Comparison of ENCODE assay signal across 12 cellular contexts in the genomic region with DNA sequence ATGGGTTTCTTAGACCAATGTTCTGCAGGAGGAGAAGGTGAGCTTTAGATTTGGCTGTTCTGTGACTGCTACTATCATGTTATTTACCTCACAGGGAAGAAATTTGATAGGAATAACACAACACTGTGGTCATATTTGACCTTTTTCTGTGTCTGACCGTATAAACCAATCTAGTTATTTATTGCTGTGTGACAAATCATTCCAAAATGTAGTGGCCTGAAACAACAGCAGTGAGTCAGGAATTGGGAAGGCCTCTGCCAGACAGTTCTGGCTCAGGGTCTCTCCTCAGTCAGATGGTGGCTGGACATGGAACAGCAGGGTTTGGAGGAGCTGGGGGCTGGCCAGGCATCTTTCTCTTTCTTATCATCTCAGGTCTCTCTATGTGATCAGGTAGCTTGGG. TPM values are rescaled to one million over a fixed set of nuclear protein-coding genes. Genes with fewer than 3 reads are reported as not detected.
DNase-seq lines count a peak whose midpoint lies in the region; ATAC-seq, FAIRE-seq and TF ChIP-seq lines count a peak whose summit lies in the region.
"Had no signal": no experiment of that assay in that cellular context is flagged by ENCODE, and none has a peak within 500 bp of the region (broad histone marks: within the 10 kb centered on the region; RNA-seq: fewer than 3 reads in every experiment).

No MANE protein-coding gene starts in this region.

- no peaks in the 10 kb centered on the region for H4K20me1 ChIP-seq in hepatocyte (ENCODE audit: insufficient read depth, poor library complexity, severe bottlenecking)

- intact Hi-C loops in activated CD4-positive, alpha-beta memory T cell treated with anti-CD3 and anti-CD28 coated beads for 36 hours (cut with micrococcal nuclease), result no loop called here

- H3K27ac ChIP-seq in hepatocyte, result no peak overlapping the region

- no peaks in the 10 kb centered on the region for H3K27me3 Mint-ChIP-seq in stimulated activated naive CD8-positive, alpha-beta T cell treated with anti-CD3 and anti-CD28 coated beads, Interleukin-15, Interleukin-2, amounts not matched to agents 100 ng/mL and 50 ng/mL, for 24 hours
- no peaks in the 10 kb centered on the region for H3K27me3 Mint-ChIP-seq in activated CD4-positive, alpha-beta memory T cell treated with anti-CD3 and anti-CD28 coated beads for 36 hours

- no peaks in the 10 kb centered on the region for H3K27me3 ChIP-seq in hepatocyte

- H3K9me3 Mint-ChIP-seq in stimulated activated naive CD8-positive, alpha-beta T cell treated with anti-CD3 and anti-CD28 coated beads, Interleukin-15, Interleukin-2, amounts not matched to agents 100 ng/mL and 50 ng/mL, for 24 hours, result peaks cover 9% of the 10 kb centered on the region
- peaks cover 18% of the 10 kb centered on the region for H3K9me3 Mint-ChIP-seq in activated CD4-positive, alpha-beta memory T cell treated with anti-CD3 and anti-CD28 coated beads for 36 hours

- H3K9me3 ChIP-seq in hepatocyte (ENCODE audit: low read depth), result no peaks in the 10 kb centered on the region

- H3K79me2 ChIP-seq in hepatocyte, result no peaks in the 10 kb centered on the region

- H3K4me3 ChIP-seq in foreskin fibroblast (ENCODE audit: low read depth in 1 of 2, low read length in 2 of 2), result no peak overlapping the region
- no peak overlapping the region for H3K4me3 ChIP-seq in hepatocyte

- no peak overlapping the region for H2AFZ ChIP-seq in hepatocyte

- 72% methylated on average over 1 of the region's 1 CpG for WGBS in hepatocyte (ENCODE audit: low lambda C conversion rate, missing lambda C conversion rate)

- peak overlapping the region; percentile 43 for H3K4me3 Mint-ChIP-seq in stimulated activated naive CD8-positive, alpha-beta T cell treated with anti-CD3 and anti-CD28 coated beads, Interleukin-15, Interleukin-2, amounts not matched to agents 100 ng/mL and 50 ng/mL, for 24 hours
- H3K4me3 Mint-ChIP-seq in activated CD4-positive, alpha-beta memory T cell treated with anti-CD3 and anti-CD28 coated beads for 36 hours, result no peak overlapping the region
- H3K4me3 Mint-ChIP-seq: endodermal cell had no signal

- no peaks in the 10 kb centered on the region for H3K36me3 ChIP-seq in hepatocyte (replicated peaks; ENCODE audit: insufficient read depth, low read depth)

- CTCF ChIA-PET in activated CD4-positive, alpha-beta memory T cell treated with anti-CD3 and anti-CD28 coated beads for 36 hours (lab: Charles Lee), result interaction anchor here (0.9 to 2.2 kb wide), 3 partner anchors 20 to 89 kb away, joined by 4 to 8 read pairs (median 7); no protein-coding TSS in a partner anchor

- TF ChIP-seq CTCF in foreskin fibroblast (IDR thresholded peaks at IDR 0.05; ENCODE audit: low read depth, low read length) (no peak), hepatocyte (IDR thresholded peaks at IDR 0.05; ENCODE audit: poor library complexity) (no peak)

- ATAC-seq in stimulated activated naive CD8-positive, alpha-beta T cell treated with anti-CD3 and anti-CD28 coated beads, Interleukin-15, Interleukin-2, amounts not matched to agents 100 U/mL and 50 U/mL, for 24 hours, result no peak
- ATAC-seq: Right ventricle myocardium inferior had no signal

- H3K4me1 Mint-ChIP-seq in stimulated activated naive CD8-positive, alpha-beta T cell treated with anti-CD3 and anti-CD28 coated beads, Interleukin-15, Interleukin-2, amounts not matched to agents 100 ng/mL and 50 ng/mL, for 24 hours (ENCODE audit: low read depth), result peaks cover 93% of the 10 kb centered on the region
- peaks cover 94% of the 10 kb centered on the region for H3K4me1 Mint-ChIP-seq in activated CD4-positive, alpha-beta memory T cell treated with anti-CD3 and anti-CD28 coated beads for 36 hours (ENCODE audit: low read depth)

- peak overlapping the region; percentile 84 for H3K27ac Mint-ChIP-seq in stimulated activated naive CD8-positive, alpha-beta T cell treated with anti-CD3 and anti-CD28 coated beads, Interleukin-15, Interleukin-2, amounts not matched to agents 100 ng/mL and 50 ng/mL, for 24 hours
- peak overlapping the region; percentile 83 for H3K27ac Mint-ChIP-seq in activated CD4-positive, alpha-beta memory T cell treated with anti-CD3 and anti-CD28 coated beads for 36 hours
- H3K27ac Mint-ChIP-seq: endodermal cell had no signal

- H3K9me2 ChIP-seq in hepatocyte (replicated peaks; ENCODE audit: insufficient read depth), result no peaks in the 10 kb centered on the region

- peaks cover 33% of the 10 kb centered on the region for H3K36me3 Mint-ChIP-seq in stimulated activated naive CD8-positive, alpha-beta T cell treated with anti-CD3 and anti-CD28 coated beads, Interleukin-15, Interleukin-2, amounts not matched to agents 100 ng/mL and 50 ng/mL, for 24 hours (ENCODE audit: low read depth)
- H3K36me3 Mint-ChIP-seq in activated CD4-positive, alpha-beta memory T cell treated with anti-CD3 and anti-CD28 coated beads for 36 hours, result peaks cover 43% of the 10 kb centered on the region

- no peak for FAIRE-seq in GM19239 (lab: Jason Lieb, UNC)

- DNase-seq in stimulated activated naive CD8-positive, alpha-beta T cell treated with anti-CD3 and anti-CD28 coated beads, Interleukin-15, Interleukin-2, amounts not matched to agents 100 U/mL and 50 U/mL, for 24 hours, result no peak
- no peak for DNase-seq in activated CD4-positive, alpha-beta memory T cell treated with anti-CD3 and anti-CD28 coated beads for 36 hours
- peak; percentile 73 to 87 for DNase-seq in foreskin fibroblast
- no peak for DNase-seq in hepatocyte (ENCODE audit: low spot score)
- no peak for DNase-seq in NCI-H128 (lab: John Stamatoyannopoulos, UW; ENCODE audit: unreplicated experiment)
- no peak for DNase-seq in GM19239 (ENCODE audit: insufficient read length, low spot score)
- DNase-seq in 8988T, result no peak
- DNase-seq: endodermal cell, left cardiac atrium, NCI-H2029 had no signal

- no peaks in the 10 kb centered on the region for H3K4me1 ChIP-seq in hepatocyte (ENCODE audit: insufficient read depth)

- H3K4me2 ChIP-seq in hepatocyte, result no peak overlapping the region

- POLR2A ChIA-PET in activated CD4-positive, alpha-beta memory T cell treated with anti-CD3 and anti-CD28 coated beads for 36 hours (lab: Charles Lee), result no interaction called here

RNA-seq across cellular contexts. Expression of gene RIPOR2, which starts 33.0 kb away (rescaled TPM):
- total RNA-seq in activated CD4-positive, alpha-beta memory T cell treated with anti-CD3 and anti-CD28 coated beads for 36 hours, result 10 to 100 TPM; 64.5 to 68.7 TPM
- total RNA-seq in hepatocyte, result 17.3 and 17.6 TPM in 2 replicates
- 11.8 and 14.4 TPM in 2 replicates for polyA plus RNA-seq in hepatocyte

Comparison
In these comparisons a context has a peak if more than half of its experiments do, and no peak if none do; other contexts are left out.
1. DNase-seq: peak in foreskin fibroblast (2 of 2); none in stimulated activated naive CD8-positive, alpha-beta T cell treated with anti-CD3 and anti-CD28 coated beads, Interleukin-15, Interleukin-2, amounts not matched to agents 100 U/mL and 50 U/mL, for 24 hours (single experiment), activated CD4-positive, alpha-beta memory T cell treated with anti-CD3 and anti-CD28 coated beads for 36 hours (single experiment), hepatocyte (single experiment), NCI-H128 (single experiment), GM19239 (single experiment) and 8988T (single experiment).